ENCODE assay signal across 22 cellular contexts in genomic region chr21:46328151-46328550, GRCh38. TPM values are rescaled to one million over a fixed set of nuclear protein-coding genes. Genes with fewer than 3 reads are reported as not detected.
DNase-seq lines count a peak whose midpoint lies in the region; TF ChIP-seq lines count a peak whose summit lies in the region.
"Had no signal": no experiment of that assay in that cellular context is flagged by ENCODE, and none has a peak within 500 bp of the region (broad histone marks: within the 10 kb centered on the region; RNA-seq: fewer than 3 reads in every experiment).

No MANE protein-coding gene starts in this region.

- no peak overlapping the region for H3K23ac ChIP-seq in H9 (ENCODE audit: insufficient read length, low read depth, low read length)
- H3K23ac ChIP-seq in trophoblast cell (ENCODE audit: low read length) = no peak overlapping the region

- H3K79me2 ChIP-seq in H9 (ENCODE audit: insufficient read depth, low read length) = peaks cover 3% of the 10 kb centered on the region; the same call in 1 of the 2 replicates
- H3K79me2 ChIP-seq in trophoblast cell (ENCODE audit: control insufficient read depth, insufficient read depth, low read length, poor library complexity) = peaks cover 13% of the 10 kb centered on the region

- no peak overlapping the region for H2BK15ac ChIP-seq in H9 (ENCODE audit: low read depth, low read length)

- H4K20me1 ChIP-seq in H9 (ENCODE audit: control insufficient read depth, insufficient read depth, insufficient read length) = no peaks in the 10 kb centered on the region

- H3K27ac ChIP-seq in H9 (ENCODE audit: insufficient read length, low read depth, low read length) (no peak overlapping the region), trophoblast cell (ENCODE audit: low read depth, low read length) (no peak overlapping the region)
- H3K27ac ChIP-seq: 22Rv1, A549, BLaER1, GM23248, HL-60 had no signal

- no peak overlapping the region for H4K5ac ChIP-seq in H9 (ENCODE audit: insufficient read length, low read depth, low read length)

- no peak overlapping the region for H3K4me3 ChIP-seq in trophoblast cell (ENCODE audit: low read depth, low read length)
- H3K4me3 ChIP-seq: A549, BLaER1, GM12878, GM23248 had no signal

- CTCF ChIA-PET in activated CD4-positive, alpha-beta memory T cell treated with anti-CD3 and anti-CD28 coated beads, Interleukin-2, amount 10 ng/mL, durations not matched to agents 7 days and 5 days (lab: Charles Lee) = no interaction called here
- CTCF ChIA-PET in activated CD4-positive, alpha-beta memory T cell treated with anti-CD3 and anti-CD28 coated beads for 36 hours (lab: Charles Lee) = interaction anchor here (0.6 kb wide), 1 partner anchor 361 kb away, joined by 3 read pairs; no protein-coding TSS in a partner anchor

- H3K14ac ChIP-seq in H9 (ENCODE audit: insufficient read depth, low read length) (no peak overlapping the region), trophoblast cell (ENCODE audit: low read length) (no peak overlapping the region)

- intact Hi-C loops in activated CD4-positive, alpha-beta memory T cell treated with anti-CD3 and anti-CD28 coated beads for 36 hours (cut with micrococcal nuclease) = no loop called here

- H2BK120ac ChIP-seq in H9 (ENCODE audit: low read depth, low read length, poor library complexity, severe bottlenecking) (no peak overlapping the region), trophoblast cell (ENCODE audit: insufficient read depth, low read length, poor library complexity) (no peak overlapping the region)

- H3K9me3 Mint-ChIP-seq in activated CD4-positive, alpha-beta memory T cell treated with anti-CD3 and anti-CD28 coated beads, Interleukin-2, amount 10 ng/mL, durations not matched to agents 7 days and 5 days = no peaks in the 10 kb centered on the region
- H3K9me3 Mint-ChIP-seq in activated CD4-positive, alpha-beta memory T cell treated with anti-CD3 and anti-CD28 coated beads for 36 hours = no peaks in the 10 kb centered on the region
- H3K9me3 Mint-ChIP-seq in H9 (no peaks in the 10 kb centered on the region), glutamatergic neuron (ENCODE audit: unreplicated experiment) (peaks cover 10% of the 10 kb centered on the region)
- H3K9me3 Mint-ChIP-seq: CD14-positive monocyte; CD8-positive, alpha-beta T cell; HFFc6 had no signal

- H3K36me3 Mint-ChIP-seq in activated CD4-positive, alpha-beta memory T cell treated with anti-CD3 and anti-CD28 coated beads, Interleukin-2, amount 10 ng/mL, durations not matched to agents 7 days and 5 days (ENCODE audit: low read depth) = peaks cover 48% of the 10 kb centered on the region
- peaks cover 22% of the 10 kb centered on the region for H3K36me3 Mint-ChIP-seq in activated CD4-positive, alpha-beta memory T cell treated with anti-CD3 and anti-CD28 coated beads for 36 hours
- peaks cover 38 to 61% (median 56%) of the 10 kb centered on the region in 3 experiments for H3K36me3 Mint-ChIP-seq in H9 (ENCODE audit: insufficient read depth in 1 of 3, low read depth in 3 of 3)
- peaks cover 3% of the 10 kb centered on the region for H3K36me3 Mint-ChIP-seq in glutamatergic neuron (ENCODE audit: unreplicated experiment)

- POLR2A ChIA-PET in activated CD4-positive, alpha-beta memory T cell treated with anti-CD3 and anti-CD28 coated beads, Interleukin-2, amount 10 ng/mL, durations not matched to agents 7 days and 5 days (lab: Charles Lee) = no interaction called here
- POLR2A ChIA-PET in activated CD4-positive, alpha-beta memory T cell treated with anti-CD3 and anti-CD28 coated beads for 36 hours (lab: Charles Lee) = no interaction called here

- H3T11ph ChIP-seq in H9 (ENCODE audit: low read length) = no peak overlapping the region

- WGBS in H9 (ENCODE audit: extremely low coverage, insufficient read length, low lambda C conversion rate) = no CpG with 5 or more reads among the region's 5 CpGs
- WGBS in trophoblast cell (ENCODE audit: extremely low coverage, insufficient coverage, insufficient read length) = no CpG with 5 or more reads among the region's 5 CpGs

- H2AK5ac ChIP-seq in H9 (ENCODE audit: insufficient read length, low read length) (no peak overlapping the region), trophoblast cell (ENCODE audit: low read length) (no peak overlapping the region)

- peaks cover 19% of the 10 kb centered on the region for H3K4me1 Mint-ChIP-seq in activated CD4-positive, alpha-beta memory T cell treated with anti-CD3 and anti-CD28 coated beads, Interleukin-2, amount 10 ng/mL, durations not matched to agents 7 days and 5 days
- peaks cover 11% of the 10 kb centered on the region for H3K4me1 Mint-ChIP-seq in activated CD4-positive, alpha-beta memory T cell treated with anti-CD3 and anti-CD28 coated beads for 36 hours (ENCODE audit: low read depth)
- H3K4me1 Mint-ChIP-seq in H9 (peaks cover 11 to 12% of the 10 kb centered on the region in 2 experiments), glutamatergic neuron (ENCODE audit: low read depth, unreplicated experiment) (peaks cover 19% of the 10 kb centered on the region)

- H3K18ac ChIP-seq in H9 (ENCODE audit: insufficient read length, low read depth, low read length) (no peak overlapping the region), trophoblast cell (ENCODE audit: low read length) (no peak overlapping the region)

- DNase-seq in activated CD4-positive, alpha-beta memory T cell treated with anti-CD3 and anti-CD28 coated beads, Interleukin-2, amount 10 ng/mL, durations not matched to agents 7 days and 5 days = no peak
- no peak for DNase-seq in activated CD4-positive, alpha-beta memory T cell treated with anti-CD3 and anti-CD28 coated beads for 36 hours
- DNase-seq in H9 (no peak), glutamatergic neuron (no peak), trophoblast cell (no peak), GM19238 (ENCODE audit: insufficient read length, low spot score) (no peak), HUDEP-2 (lab: John Stamatoyannopoulos, UW; ENCODE audit: unreplicated experiment in 76 of 76) (no peak)
- DNase-seq: Calu3; CD8-positive, alpha-beta T cell; DMS 273 treated with DMSO at 0.1 percent for 48 hours; DMS53; DND-41; EL; GM23248; HFFc6; IMR-90 had no signal

- no peak overlapping the region for H2BK20ac ChIP-seq in H9 (ENCODE audit: low read depth, low read length, poor library complexity, severe bottlenecking)

- H3K79me1 ChIP-seq in H9 (ENCODE audit: insufficient read depth, low read depth, low read length, poor library complexity, severe bottlenecking) = peaks cover 2% of the 10 kb centered on the region
- H3K79me1 ChIP-seq in trophoblast cell (ENCODE audit: low read length) = peaks cover 13% of the 10 kb centered on the region

- H3K9me3 ChIP-seq in H9 (ENCODE audit: control insufficient read depth, low read depth, low read length) (no peaks in the 10 kb centered on the region), trophoblast cell (ENCODE audit: insufficient read depth, low read depth, low read length) (no peaks in the 10 kb centered on the region)
- H3K9me3 ChIP-seq: A549, BLaER1 had no signal

- H3K4me2 ChIP-seq in H9 (ENCODE audit: insufficient read depth, insufficient read length, low read length) (no peak overlapping the region), trophoblast cell (ENCODE audit: low read length) (no peak overlapping the region)
- H3K4me2 ChIP-seq: A549, BLaER1 had no signal

- H2BK12ac ChIP-seq in H9 (ENCODE audit: insufficient read length, low read depth, low read length) (no peak overlapping the region), trophoblast cell (ENCODE audit: low read length) (no peak overlapping the region)

- peaks cover 10 to 23% of the 10 kb centered on the region in 2 experiments for H3K36me3 ChIP-seq in trophoblast cell (ENCODE audit: control insufficient read depth in 1 of 2, insufficient read depth in 2 of 2, low read length in 2 of 2)

- H3K27me3 ChIP-seq in H9 (ENCODE audit: insufficient read depth, low read length) (no peaks in the 10 kb centered on the region), trophoblast cell (ENCODE audit: insufficient read depth, low read length) (no peaks in the 10 kb centered on the region)
- H3K27me3 ChIP-seq: BLaER1 had no signal

- H4K12ac ChIP-seq in trophoblast cell (ENCODE audit: low read depth, low read length) = no peak overlapping the region

- H3K4ac ChIP-seq in H9 (ENCODE audit: low read depth, low read length) (no peak overlapping the region), trophoblast cell (ENCODE audit: low read depth, low read length) (peak overlapping the region; percentile 12)

- H3K56ac ChIP-seq in H9 (ENCODE audit: insufficient read length, low read depth, low read length) = no peak overlapping the region

- peak overlapping the region; percentile 26 for H3K27ac Mint-ChIP-seq in activated CD4-positive, alpha-beta memory T cell treated with anti-CD3 and anti-CD28 coated beads, Interleukin-2, amount 10 ng/mL, durations not matched to agents 7 days and 5 days
- H3K27ac Mint-ChIP-seq in activated CD4-positive, alpha-beta memory T cell treated with anti-CD3 and anti-CD28 coated beads for 36 hours = no peak overlapping the region
- peak overlapping the region in 2 of 3 experiments; percentile 63 to 88; a peak in 2 of 7 replicates for H3K27ac Mint-ChIP-seq in H9
- peak overlapping the region; percentile 23 for H3K27ac Mint-ChIP-seq in glutamatergic neuron (ENCODE audit: unreplicated experiment)
- H3K27ac Mint-ChIP-seq: CD14-positive monocyte; CD8-positive, alpha-beta T cell; HFFc6 had no signal

- H3K4me1 ChIP-seq in H9 (ENCODE audit: insufficient read depth, low read length) (no peaks in the 10 kb centered on the region; the same call in 1 of the 2 replicates), trophoblast cell (ENCODE audit: control insufficient read depth in 1 of 2, insufficient read depth in 2 of 2, low read length in 2 of 2) (peaks cover 7 to 9% of the 10 kb centered on the region in 2 experiments)

- H3K4me3 Mint-ChIP-seq in activated CD4-positive, alpha-beta memory T cell treated with anti-CD3 and anti-CD28 coated beads, Interleukin-2, amount 10 ng/mL, durations not matched to agents 7 days and 5 days = no peak overlapping the region
- no peak overlapping the region for H3K4me3 Mint-ChIP-seq in activated CD4-positive, alpha-beta memory T cell treated with anti-CD3 and anti-CD28 coated beads for 36 hours
- H3K4me3 Mint-ChIP-seq in H9 (no peak overlapping the region), glutamatergic neuron (ENCODE audit: unreplicated experiment) (peak overlapping the region; percentile 55)
- H3K4me3 Mint-ChIP-seq: CD14-positive monocyte; CD8-positive, alpha-beta T cell; HFFc6 had no signal

- H2AFZ ChIP-seq in H9 (ENCODE audit: low read length) = no peak overlapping the region
- no peak overlapping the region for H2AFZ ChIP-seq in trophoblast cell (ENCODE audit: insufficient read depth, low read length, poor library complexity)
- H2AFZ ChIP-seq: GM23248 had no signal

- H3K23me2 ChIP-seq in H9 (ENCODE audit: insufficient read length, low read depth, low read length, poor library complexity, severe bottlenecking) = peaks cover 4% of the 10 kb centered on the region

- H2BK5ac ChIP-seq in H9 (ENCODE audit: insufficient read length, low read length) (no peak overlapping the region), trophoblast cell (ENCODE audit: low read depth, low read length, poor library complexity) (no peak overlapping the region)

- TF ChIP-seq CTCF in H9 (conservative IDR thresholded peaks at IDR 0.05) (no peak), glutamatergic neuron (IDR thresholded peaks at IDR 0.05; ENCODE audit: partially characterized antibody, unreplicated experiment) (no peak)

- H3K27me3 Mint-ChIP-seq in activated CD4-positive, alpha-beta memory T cell treated with anti-CD3 and anti-CD28 coated beads, Interleukin-2, amount 10 ng/mL, durations not matched to agents 7 days and 5 days = no peaks in the 10 kb centered on the region
- no peaks in the 10 kb centered on the region for H3K27me3 Mint-ChIP-seq in activated CD4-positive, alpha-beta memory T cell treated with anti-CD3 and anti-CD28 coated beads for 36 hours
- H3K27me3 Mint-ChIP-seq in H9 (ENCODE audit: low read depth) = no peaks in the 10 kb centered on the region
- peaks cover 13% of the 10 kb centered on the region for H3K27me3 Mint-ChIP-seq in glutamatergic neuron (ENCODE audit: unreplicated experiment)

- H4K8ac ChIP-seq in H9 (replicated peaks; ENCODE audit: insufficient read length, low read depth, low read length) (no peak overlapping the region), trophoblast cell (ENCODE audit: low read depth, low read length) (no peak overlapping the region)

- no peak overlapping the region for H4K91ac ChIP-seq in H9 (ENCODE audit: insufficient read length, low read depth, low read length)
- H4K91ac ChIP-seq in trophoblast cell (ENCODE audit: low read depth, low read length) = no peak overlapping the region

- no peak overlapping the region for H3K9ac ChIP-seq in H9 (ENCODE audit: extremely low read depth, insufficient read length, low read length)
- no peak overlapping the region for H3K9ac ChIP-seq in trophoblast cell (ENCODE audit: low read length)
- H3K9ac ChIP-seq: BLaER1, GM23248 had no signal

RNA-seq across cellular contexts. Expression of gene PCNT, which starts 4.2 kb away (rescaled TPM):
- total RNA-seq in activated CD4-positive, alpha-beta memory T cell treated with anti-CD3 and anti-CD28 coated beads, Interleukin-2, amount 10 ng/mL, durations not matched to agents 7 days and 5 days = 10 to 100 TPM; 63.7 to 63.9 TPM
- total RNA-seq in activated CD4-positive, alpha-beta memory T cell treated with anti-CD3 and anti-CD28 coated beads for 36 hours = 10 to 100 TPM; 48.5 to 50.6 TPM
- total RNA-seq in H9 (2021) = 39.6 and 40.6 TPM in 2 replicates
- total RNA-seq in glutamatergic neuron (ENCODE audit: unreplicated experiment) = 117 TPM
- 17.0 and 19.0 TPM in 2 replicates for polyA plus RNA-seq in trophoblast cell (2013)

RNA-seq across cellular contexts. Expression of gene C21orf58, which starts 4.5 kb away (rescaled TPM):
- 10 to 100 TPM; 47.7 to 49.4 TPM for total RNA-seq in activated CD4-positive, alpha-beta memory T cell treated with anti-CD3 and anti-CD28 coated beads, Interleukin-2, amount 10 ng/mL, durations not matched to agents 7 days and 5 days
- 10 to 100 TPM; 25.8 to 28.1 TPM for total RNA-seq in activated CD4-positive, alpha-beta memory T cell treated with anti-CD3 and anti-CD28 coated beads for 36 hours
- total RNA-seq in H9 (2021) (17.2 and 19.1 TPM in 2 replicates), glutamatergic neuron (ENCODE audit: unreplicated experiment) (9.7 TPM)
- 7.0 and 7.4 TPM in 2 replicates for polyA plus RNA-seq in trophoblast cell (2013)

RNA-seq across cellular contexts. Expression of gene YBEY, which starts 42.0 kb away (rescaled TPM):
- total RNA-seq in activated CD4-positive, alpha-beta memory T cell treated with anti-CD3 and anti-CD28 coated beads, Interleukin-2, amount 10 ng/mL, durations not matched to agents 7 days and 5 days = 10 to 100 TPM; 10.8 to 12.1 TPM
- total RNA-seq in activated CD4-positive, alpha-beta memory T cell treated with anti-CD3 and anti-CD28 coated beads for 36 hours = 10 to 100 TPM; 14.4 to 14.8 TPM
- total RNA-seq in H9 (2021) (26.2 and 26.5 TPM in 2 replicates), glutamatergic neuron (ENCODE audit: unreplicated experiment) (19.6 TPM)
- 11.1 and 11.9 TPM in 2 replicates for polyA plus RNA-seq in trophoblast cell (2013)

RNA-seq across cellular contexts. Expression of gene MCM3AP, which starts 42.7 kb away (rescaled TPM):
- total RNA-seq in activated CD4-positive, alpha-beta memory T cell treated with anti-CD3 and anti-CD28 coated beads, Interleukin-2, amount 10 ng/mL, durations not matched to agents 7 days and 5 days = 100 to 1,000 TPM; 109 to 121 TPM
- 100 to 1,000 TPM; 117 to 126 TPM for total RNA-seq in activated CD4-positive, alpha-beta memory T cell treated with anti-CD3 and anti-CD28 coated beads for 36 hours
- total RNA-seq in H9 (2021) = 113 and 124 TPM in 2 replicates
- 121 TPM for total RNA-seq in glutamatergic neuron (ENCODE audit: unreplicated experiment)
- 37.4 and 37.9 TPM in 2 replicates for polyA plus RNA-seq in trophoblast cell (2013)
